1 cellular context compared by ENCODE assay signal in the genomic region with DNA sequence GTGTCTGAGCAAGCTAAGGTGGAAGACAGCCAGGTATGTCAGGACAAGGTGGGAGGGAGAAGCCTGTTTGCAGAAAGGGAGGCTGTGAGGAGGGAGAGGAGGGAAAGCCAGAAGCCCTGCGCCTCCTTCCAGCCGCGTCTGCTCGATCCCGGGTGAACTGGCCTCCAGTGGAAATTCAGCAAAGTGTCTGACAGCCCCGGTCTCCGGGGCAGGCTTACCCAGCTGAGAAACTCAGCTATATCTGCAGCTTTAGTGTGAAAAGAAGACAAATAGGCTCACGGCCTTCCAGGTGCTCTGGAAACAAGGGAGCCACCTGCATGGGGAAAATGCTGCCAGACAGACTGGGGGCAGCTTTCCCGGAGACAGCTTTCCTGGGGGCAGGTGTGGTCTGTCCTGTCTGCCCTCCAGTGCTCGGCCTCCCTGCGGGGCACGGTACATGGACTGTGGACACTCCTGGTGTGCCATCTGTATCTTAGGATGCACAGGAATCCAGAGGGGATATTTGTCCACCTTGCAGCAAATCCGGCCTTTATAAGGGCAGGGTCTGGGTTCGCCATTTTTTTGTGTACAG.
TF ChIP-seq lines count a peak whose summit lies in the region.

No MANE protein-coding gene starts in this region.

TF ChIP-seq in H1, 55 proteins besides CTCF, POLR2A, EP300 and RAD21:
- TF ChIP-seq TEAD4 (IDR thresholded peaks at IDR 0.05; ENCODE audit: low read depth, low read length) (no peak), KDM1A (IDR thresholded peaks at IDR 0.05; ENCODE audit: borderline replicate concordance, low read length) (no peak), CTBP2 (IDR thresholded peaks at IDR 0.05; ENCODE audit: borderline replicate concordance, insufficient read depth, insufficient read length, low read length) (no peak), GABPA (IDR thresholded peaks at IDR 0.05; ENCODE audit: borderline replicate concordance, insufficient read depth, low read length) (no peak), RBBP5 (IDR thresholded peaks at IDR 0.05; ENCODE audit: borderline replicate concordance, low read depth, low read length) (no peak), HDAC6 (IDR thresholded peaks at IDR 0.05; ENCODE audit: low read depth, low read length) (no peak), SP1 (IDR thresholded peaks at IDR 0.05; ENCODE audit: low read depth, low read length) (no peak), CHD2 (IDR thresholded peaks at IDR 0.05; ENCODE audit: low read length) (no peak), PHF8 (conservative IDR thresholded peaks at IDR 0.05; ENCODE audit: low read depth, low read length) (no peak), RFX5 (IDR thresholded peaks at IDR 0.05; ENCODE audit: borderline replicate concordance, low read depth, low read length) (no peak), KDM5A (IDR thresholded peaks at IDR 0.05; ENCODE audit: low read length) (no peak)
- TF ChIP-seq, protein P1, sequence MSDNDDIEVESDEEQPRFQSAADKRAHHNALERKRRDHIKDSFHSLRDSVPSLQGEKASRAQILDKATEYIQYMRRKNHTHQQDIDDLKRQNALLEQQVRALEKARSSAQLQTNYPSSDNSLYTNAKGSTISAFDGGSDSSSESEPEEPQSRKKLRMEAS (IDR thresholded peaks at IDR 0.05): no peak
- TF ChIP-seq, protein P2, sequence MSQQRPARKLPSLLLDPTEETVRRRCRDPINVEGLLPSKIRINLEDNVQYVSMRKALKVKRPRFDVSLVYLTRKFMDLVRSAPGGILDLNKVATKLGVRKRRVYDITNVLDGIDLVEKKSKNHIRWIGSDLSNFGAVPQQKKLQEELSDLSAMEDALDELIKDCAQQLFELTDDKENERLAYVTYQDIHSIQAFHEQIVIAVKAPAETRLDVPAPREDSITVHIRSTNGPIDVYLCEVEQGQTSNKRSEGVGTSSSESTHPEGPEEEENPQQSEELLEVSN (IDR thresholded peaks at IDR 0.05): no peak
- TF ChIP-seq, protein P3, sequence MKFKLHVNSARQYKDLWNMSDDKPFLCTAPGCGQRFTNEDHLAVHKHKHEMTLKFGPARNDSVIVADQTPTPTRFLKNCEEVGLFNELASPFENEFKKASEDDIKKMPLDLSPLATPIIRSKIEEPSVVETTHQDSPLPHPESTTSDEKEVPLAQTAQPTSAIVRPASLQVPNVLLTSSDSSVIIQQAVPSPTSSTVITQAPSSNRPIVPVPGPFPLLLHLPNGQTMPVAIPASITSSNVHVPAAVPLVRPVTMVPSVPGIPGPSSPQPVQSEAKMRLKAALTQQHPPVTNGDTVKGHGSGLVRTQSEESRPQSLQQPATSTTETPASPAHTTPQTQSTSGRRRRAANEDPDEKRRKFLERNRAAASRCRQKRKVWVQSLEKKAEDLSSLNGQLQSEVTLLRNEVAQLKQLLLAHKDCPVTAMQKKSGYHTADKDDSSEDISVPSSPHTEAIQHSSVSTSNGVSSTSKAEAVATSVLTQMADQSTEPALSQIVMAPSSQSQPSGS (IDR thresholded peaks at IDR 0.05; ENCODE audit: low read length): no peak
